Comparison of ENCODE assay signal across 21 cellular contexts in the genomic region with DNA sequence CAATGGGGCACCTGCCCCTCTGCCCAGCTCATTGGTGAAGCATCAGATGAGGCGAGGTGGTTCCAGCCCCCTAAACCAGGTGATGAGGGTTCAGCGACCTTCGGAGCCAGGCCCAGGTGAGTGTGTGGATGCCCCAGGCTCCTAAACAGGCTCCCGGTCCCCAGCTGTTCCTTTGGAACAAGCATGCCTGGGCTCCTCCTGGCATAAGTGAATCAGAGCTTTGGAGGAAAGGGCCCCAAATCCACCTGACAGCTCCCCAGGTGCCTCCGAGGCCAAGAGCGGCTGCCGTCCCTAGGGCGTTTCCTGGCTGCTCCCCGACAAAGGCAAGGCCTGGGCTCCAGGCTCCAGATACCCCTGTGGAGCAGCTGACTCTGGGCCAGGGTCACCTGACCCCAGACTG.
"Had no signal": no experiment of that assay in that cellular context is flagged by ENCODE, and none has a peak within 500 bp of the region (broad histone marks: within the 10 kb centered on the region; RNA-seq: fewer than 3 reads in every experiment).

No MANE protein-coding gene starts in this region.

- H3K27me3 ChIP-seq: dorsolateral prefrontal cortex had no signal

- H3K9me3 ChIP-seq: esophagus muscularis mucosa, psoas muscle, sigmoid colon, stomach, thoracic aorta had no signal

- DNase-seq: cortex of kidney; dorsolateral prefrontal cortex; effector CD8-positive, alpha-beta T cell; foreskin fibroblast; immature natural killer cell; kidney; left colon; left ventricle myocardium superior; mesenchymal stem cell; midbrain; psoas muscle; retina; sigmoid colon; small intestine; stimulated activated CD4-positive, alpha-beta T cell treated with anti-CD3 and anti-CD28 coated beads, Interleukin-12 subunit alpha, Interleukin-12 subunit beta, amount 100 ng/mL, for 4 hours; stimulated activated naive CD4-positive, alpha-beta T cell; stomach; trophoblast cell had no signal

- ATAC-seq: left colon, left ventricle myocardium superior, psoas muscle had no signal

- H3K27ac ChIP-seq: esophagus muscularis mucosa, sigmoid colon, stomach, thoracic aorta had no signal

- H3K4me3 ChIP-seq: dorsolateral prefrontal cortex, esophagus muscularis mucosa, lung, psoas muscle, sigmoid colon, stomach, thoracic aorta had no signal

- H3K36me3 ChIP-seq: esophagus muscularis mucosa, sigmoid colon, stomach, thoracic aorta had no signal
